8 cellular contexts compared by ENCODE assay signal in the genomic region with DNA sequence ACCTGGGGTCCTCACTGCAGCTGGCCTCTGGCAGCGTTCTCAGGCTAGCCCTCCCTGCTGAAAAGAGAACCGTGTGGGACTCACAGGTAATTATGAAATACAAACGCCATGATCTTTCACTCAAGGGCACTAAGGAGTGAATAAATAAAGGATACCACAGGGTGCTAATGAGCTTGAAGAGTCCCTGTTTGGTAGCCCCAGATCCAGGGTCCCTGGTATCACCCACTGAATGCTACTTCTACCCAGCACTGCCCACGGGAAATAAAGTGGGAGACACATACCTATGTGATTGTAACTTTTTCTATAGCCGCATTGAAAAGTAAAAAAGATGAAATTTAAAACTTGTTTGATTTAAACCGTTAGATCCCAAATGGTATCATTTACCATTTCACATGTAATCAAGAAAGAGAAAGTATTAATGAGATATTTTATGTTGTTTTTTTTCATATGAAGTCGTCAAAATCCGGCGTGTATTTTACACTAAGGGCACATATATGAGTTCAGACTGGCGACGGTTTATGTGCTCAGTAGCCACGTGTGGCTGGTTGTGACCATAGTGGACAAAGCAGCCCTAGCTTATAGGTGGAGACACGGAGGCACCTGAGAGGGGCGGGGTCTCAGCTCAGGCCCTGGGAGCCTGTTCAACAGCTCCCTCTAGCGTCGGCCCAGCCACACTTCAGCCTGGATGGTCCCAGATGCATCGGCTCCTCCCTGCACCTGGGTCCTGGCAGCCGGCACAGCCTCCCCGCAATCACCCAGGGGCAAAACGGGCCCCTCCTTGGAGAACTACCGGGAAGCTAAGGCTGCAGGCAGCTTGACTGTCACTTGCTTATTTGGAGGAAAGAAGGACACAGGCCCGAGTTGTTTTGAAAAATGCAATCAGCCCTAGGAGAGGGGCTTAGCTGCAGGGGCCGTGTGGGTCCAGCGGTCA. TPM values are rescaled to one million over a fixed set of nuclear protein-coding genes. Genes with fewer than 3 reads are reported as not detected.
DNase-seq lines count a peak whose midpoint lies in the region; ATAC-seq and TF ChIP-seq lines count a peak whose summit lies in the region.

No MANE protein-coding gene starts in this region.

- H3K27me3 ChIP-seq in CD8-positive, alpha-beta T cell (ENCODE audit: insufficient read depth, low read length), result no peaks in the 10 kb centered on the region
- H3K27me3 ChIP-seq in effector memory CD4-positive, alpha-beta T cell (replicated peaks; ENCODE audit: control insufficient read depth, insufficient read depth, low read length, poor library complexity, severe bottlenecking), result no peaks in the 10 kb centered on the region

- H3K4me3 ChIP-seq in CD8-positive, alpha-beta T cell (ENCODE audit: low read depth, low read length), result no peak overlapping the region
- H3K4me3 ChIP-seq in effector memory CD4-positive, alpha-beta T cell (ENCODE audit: insufficient read depth, low read depth, low read length, poor library complexity, severe bottlenecking), result peak overlapping the region; percentile 23

- peak; percentile 87 for TF ChIP-seq CTCF in CD8-positive, alpha-beta T cell (IDR thresholded peaks at IDR 0.05)

- peaks cover 40% of the 10 kb centered on the region for H3K4me1 ChIP-seq in CD8-positive, alpha-beta T cell (ENCODE audit: insufficient read depth, low read length)
- peaks cover 30% of the 10 kb centered on the region for H3K4me1 ChIP-seq in effector memory CD4-positive, alpha-beta T cell (ENCODE audit: control insufficient read depth, insufficient read depth, low read length, poor library complexity, severe bottlenecking)

- peaks cover 40% of the 10 kb centered on the region for H3K4me1 Mint-ChIP-seq in CD8-positive, alpha-beta T cell (ENCODE audit: low read depth)
- peaks cover 39% of the 10 kb centered on the region for H3K4me1 Mint-ChIP-seq in activated CD8-positive, alpha-beta T cell treated with anti-CD3 and anti-CD28 coated beads, Interleukin-2, amount 10 ng/mL, durations not matched to agents 7 days and 5 days (ENCODE audit: low read depth)

- H3K27me3 Mint-ChIP-seq in CD8-positive, alpha-beta T cell (ENCODE audit: low read depth), result no peaks in the 10 kb centered on the region
- no peaks in the 10 kb centered on the region for H3K27me3 Mint-ChIP-seq in activated CD8-positive, alpha-beta T cell treated with anti-CD3 and anti-CD28 coated beads, Interleukin-2, amount 10 ng/mL, durations not matched to agents 7 days and 5 days (ENCODE audit: low read depth)

- H3K27ac ChIP-seq in CD8-positive, alpha-beta T cell (ENCODE audit: low read depth, low read length), result peak overlapping the region; percentile 24
- H3K27ac ChIP-seq in effector memory CD4-positive, alpha-beta T cell (ENCODE audit: insufficient read depth, low read length, poor library complexity, severe bottlenecking), result peak overlapping the region; percentile 46

- no peaks in the 10 kb centered on the region for H3K36me3 ChIP-seq in CD8-positive, alpha-beta T cell (ENCODE audit: insufficient read depth, low read length)
- H3K36me3 ChIP-seq in effector memory CD4-positive, alpha-beta T cell (ENCODE audit: control insufficient read depth, insufficient read depth, low read length), result peaks cover 12% of the 10 kb centered on the region

- H3K36me3 Mint-ChIP-seq in CD8-positive, alpha-beta T cell, result peaks cover 30% of the 10 kb centered on the region
- H3K36me3 Mint-ChIP-seq in activated CD8-positive, alpha-beta T cell treated with anti-CD3 and anti-CD28 coated beads, Interleukin-2, amount 10 ng/mL, durations not matched to agents 7 days and 5 days (ENCODE audit: low read depth), result peaks cover 12% of the 10 kb centered on the region

- peak overlapping the region; percentile 94 for H3K27ac Mint-ChIP-seq in CD8-positive, alpha-beta T cell
- peak overlapping the region; percentile 91 for H3K27ac Mint-ChIP-seq in activated CD8-positive, alpha-beta T cell treated with anti-CD3 and anti-CD28 coated beads, Interleukin-2, amount 10 ng/mL, durations not matched to agents 7 days and 5 days

- intact Hi-C loops in CD8-positive, alpha-beta T cell (cut with DNase I, micrococcal nuclease), result loop anchor here (1.0 to 2.0 kb wide), 10 partner anchors 26 to 337 kb away; a partner anchor contains a TSS

- POLR2A ChIA-PET in CD8-positive, alpha-beta T cell (lab: Charles Lee), result interaction anchor here (1.0 to 4.2 kb wide), 11 partner anchors 11 to 144 kb away, joined by 3 to 49 read pairs (median 5); a partner anchor contains a TSS
- POLR2A ChIA-PET in activated CD8-positive, alpha-beta T cell treated with anti-CD3 and anti-CD28 coated beads, Interleukin-2, amount 10 ng/mL, durations not matched to agents 7 days and 5 days (lab: Charles Lee), result interaction anchor here (0.6 to 2.4 kb wide), 8 partner anchors 78 to 284 kb away, joined by 3 to 12 read pairs (median 4); no protein-coding TSS in a partner anchor

- H3K4me3 Mint-ChIP-seq in CD8-positive, alpha-beta T cell, result peak overlapping the region; percentile 80
- H3K4me3 Mint-ChIP-seq in activated CD8-positive, alpha-beta T cell treated with anti-CD3 and anti-CD28 coated beads, Interleukin-2, amount 10 ng/mL, durations not matched to agents 7 days and 5 days, result peak overlapping the region; percentile 74

- CTCF ChIA-PET in CD8-positive, alpha-beta T cell (lab: Charles Lee), result interaction anchor here (0.5 to 9.6 kb wide), 63 partner anchors 9 to 1981 kb away, joined by 3 to 205 read pairs (median 5); a partner anchor contains a TSS
- CTCF ChIA-PET in activated CD8-positive, alpha-beta T cell treated with anti-CD3 and anti-CD28 coated beads, Interleukin-2, amount 10 ng/mL, durations not matched to agents 7 days and 5 days (lab: Charles Lee), result interaction anchor here (0.6 to 5.9 kb wide), 69 partner anchors 9 to 658 kb away, joined by 3 to 139 read pairs (median 5); a partner anchor contains a TSS

- H3K9me3 Mint-ChIP-seq in CD8-positive, alpha-beta T cell, result no peaks in the 10 kb centered on the region
- H3K9me3 Mint-ChIP-seq in activated CD8-positive, alpha-beta T cell treated with anti-CD3 and anti-CD28 coated beads, Interleukin-2, amount 10 ng/mL, durations not matched to agents 7 days and 5 days (ENCODE audit: insufficient read depth), result no peaks in the 10 kb centered on the region

- ATAC-seq in CD8-positive, alpha-beta T cell, result peak; percentile 83
- peak; percentile 67 for ATAC-seq in GM19455 (IDR thresholded peaks at IDR 0.05; ENCODE audit: unreplicated experiment)
- ATAC-seq in activated CD8-positive, alpha-beta T cell treated with anti-CD3 and anti-CD28 coated beads, Interleukin-2, amount 10 ng/mL, durations not matched to agents 7 days and 5 days, result peak; percentile 85

- H3K9me3 ChIP-seq in CD8-positive, alpha-beta T cell (ENCODE audit: low read length), result no peaks in the 10 kb centered on the region
- no peaks in the 10 kb centered on the region for H3K9me3 ChIP-seq in effector memory CD4-positive, alpha-beta T cell (ENCODE audit: control insufficient read depth, low read length)

- peak; percentile 64 to 88 (median 81) for DNase-seq in CD8-positive, alpha-beta T cell
- peak; percentile 89 for DNase-seq in HK-2 (ENCODE audit: unreplicated experiment)
- peak; percentile 66 for DNase-seq in NCI-H82 treated with DMSO at 0.1 percent for 48 hours (lab: John Stamatoyannopoulos, UW; ENCODE audit: unreplicated experiment)
- peak; percentile 87 for DNase-seq in activated CD8-positive, alpha-beta T cell treated with anti-CD3 and anti-CD28 coated beads, Interleukin-2, amount 10 ng/mL, durations not matched to agents 7 days and 5 days
- peak; percentile 62 to 75 (median 67) for DNase-seq in effector memory CD4-positive, alpha-beta T cell
- peak; percentile 76 for DNase-seq in midbrain (lab: John Stamatoyannopoulos, UW)
- peak; percentile 70 to 73 for DNase-seq in stimulated activated CD8-positive, alpha-beta memory T cell treated with anti-CD3 and anti-CD28 coated beads, Interleukin-2, amount 100 ng/mL, for 48 hours (ENCODE audit: low read depth in 2 of 2)

RNA-seq across cellular contexts. Expression of a gene that starts 39.2 kb away (rescaled TPM):
- total RNA-seq in CD8-positive, alpha-beta T cell, result 100 to 1,000 TPM; 157 to 162 TPM
- total RNA-seq in activated CD8-positive, alpha-beta T cell treated with anti-CD3 and anti-CD28 coated beads, Interleukin-2, amount 10 ng/mL, durations not matched to agents 7 days and 5 days, result 10 to 100 TPM; 54.4 to 54.6 TPM
